ENCODE assay signal across 24 cellular contexts in the genomic region with DNA sequence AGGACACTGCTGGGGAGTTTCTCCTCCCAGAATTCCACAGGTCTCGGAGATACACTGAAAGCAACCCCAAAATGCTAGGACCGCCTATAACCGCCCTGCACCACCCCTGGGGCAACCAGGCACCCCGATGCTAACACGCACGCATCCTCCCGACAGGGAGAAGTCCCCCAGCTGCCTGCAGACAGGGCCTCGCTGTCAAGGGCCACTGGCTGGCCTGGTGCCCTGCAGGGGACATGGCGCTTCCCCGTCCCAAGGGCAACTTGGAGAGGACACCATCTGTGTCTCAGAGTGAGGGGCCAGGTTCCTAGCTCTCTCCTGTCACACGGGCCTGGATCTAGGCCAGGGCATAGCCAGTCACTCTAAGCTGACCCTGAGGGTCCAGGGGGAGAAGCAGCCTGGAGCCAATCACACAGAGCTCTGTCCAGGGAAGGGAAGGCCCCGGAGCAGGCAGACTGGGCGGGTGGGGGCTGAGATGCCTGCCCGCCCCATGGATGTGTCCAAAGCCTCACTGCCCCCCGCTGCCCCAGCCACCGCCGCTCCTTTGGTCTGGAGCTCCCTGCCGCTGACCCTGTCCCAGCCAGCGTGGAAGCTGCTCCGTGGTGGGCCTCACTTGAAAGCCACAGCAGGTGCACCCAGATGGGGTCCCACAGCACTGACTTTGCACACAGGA. TPM values are rescaled to one million over a fixed set of nuclear protein-coding genes. Genes with fewer than 3 reads are reported as not detected.
DNase-seq lines count a peak whose midpoint lies in the region; ATAC-seq and TF ChIP-seq lines count a peak whose summit lies in the region.
"Had no signal": no experiment of that assay in that cellular context is flagged by ENCODE, and none has a peak within 500 bp of the region (broad histone marks: within the 10 kb centered on the region; RNA-seq: fewer than 3 reads in every experiment).

No MANE protein-coding gene starts in this region.

- POLR2A ChIA-PET in RWPE1 (lab: Yijun Ruan, JAX; ENCODE audit: low non-redundant PET) (no interaction called here), T-cell (lab: Charles Lee) (no interaction called here)

- H3K9me3 ChIP-seq in left ventricle myocardium inferior (replicated peaks) (no peaks in the 10 kb centered on the region), right atrium auricular region (no peaks in the 10 kb centered on the region)
- H3K9me3 ChIP-seq: HAP-1 had no signal

- H3K27me3 Mint-ChIP-seq in T-cell: no peaks in the 10 kb centered on the region
- H3K27me3 Mint-ChIP-seq: CD4-positive, alpha-beta memory T cell had no signal

- no peaks in the 10 kb centered on the region for H3K27me3 ChIP-seq in left ventricle myocardium inferior (ENCODE audit: low read depth)
- H3K27me3 ChIP-seq in right atrium auricular region: no peaks in the 10 kb centered on the region

- CTCF ChIA-PET in RWPE1 (lab: Yijun Ruan, JAX) (interaction anchor here (0.7 to 1.6 kb wide), 4 partner anchors 51 to 91 kb away, joined by 3 to 8 read pairs (median 4); no protein-coding TSS in a partner anchor), T-cell (lab: Charles Lee) (no interaction called here)

- no peaks in the 10 kb centered on the region for H3K36me3 Mint-ChIP-seq in T-cell

- H3K4me1 Mint-ChIP-seq in T-cell: peaks cover 67 to 82% (median 71%) of the 10 kb centered on the region in 3 donors

- H3K4me3 Mint-ChIP-seq in T-cell: peak overlapping the region in 1 of 3 donors; percentile 12

- no peak for TF ChIP-seq CTCF in left ventricle myocardium inferior (IDR thresholded peaks at IDR 0.05; ENCODE audit: borderline replicate concordance)
- TF ChIP-seq CTCF in right atrium auricular region (IDR thresholded peaks at IDR 0.05): no peak
- no peak for TF ChIP-seq CTCF in RWPE1 (conservative IDR thresholded peaks at IDR 0.05; ENCODE audit: low read depth)
- no peak for TF ChIP-seq CTCF in epithelial cell of esophagus (IDR thresholded peaks at IDR 0.05; ENCODE audit: insufficient read depth, low read depth, low read length, missing control alignments)

- peak overlapping the region in 1 of 2 donors; percentile 36 for H3K27ac Mint-ChIP-seq in T-cell

- intact Hi-C loops in left ventricle myocardium inferior (cut with micrococcal nuclease): no loop called here

- H3K4me3 ChIP-seq in left ventricle myocardium inferior: no peak overlapping the region
- H3K4me3 ChIP-seq in right atrium auricular region: no peak overlapping the region
- peak overlapping the region; percentile 8 for H3K4me3 ChIP-seq in epithelial cell of esophagus (ENCODE audit: low read length)
- H3K4me3 ChIP-seq: GM23248, HAP-1 had no signal

- no peaks in the 10 kb centered on the region for H3K9me3 Mint-ChIP-seq in T-cell
- H3K9me3 Mint-ChIP-seq: CD4-positive, alpha-beta memory T cell had no signal

- H3K36me3 ChIP-seq in left ventricle myocardium inferior: peaks cover 12% of the 10 kb centered on the region
- H3K36me3 ChIP-seq in right atrium auricular region: peaks cover 6% of the 10 kb centered on the region
- H3K36me3 ChIP-seq: HAP-1 had no signal

- H3K4me1 ChIP-seq in left ventricle myocardium inferior (peaks cover 93% of the 10 kb centered on the region), right atrium auricular region (peaks cover 0 to 87% of the 10 kb centered on the region in 2 donors)
- H3K4me1 ChIP-seq: HAP-1 had no signal

- no peak for ATAC-seq in GM21423 (IDR thresholded peaks at IDR 0.05; ENCODE audit: unreplicated experiment)
- no peak for ATAC-seq in GM21367 (IDR thresholded peaks at IDR 0.05; ENCODE audit: unreplicated experiment)
- ATAC-seq in T-cell (replicated peaks in 1 of 4): no peak

- H3K27ac ChIP-seq in left ventricle myocardium inferior (replicated peaks) (peak overlapping the region; percentile 98), right atrium auricular region (no peak overlapping the region), RWPE1 (peak overlapping the region; percentile 100)
- H3K27ac ChIP-seq: GM23248 had no signal

- DNase-seq in left ventricle myocardium inferior: no peak
- DNase-seq in right atrium auricular region (ENCODE audit: low spot score): no peak
- DNase-seq in RWPE1 (ENCODE audit: low spot score): no peak
- DNase-seq in epithelial cell of esophagus (ENCODE audit: low read depth): no peak
- DNase-seq in T-cell: no peak
- DNase-seq: C1 segment of cervical spinal cord; CD4-positive, alpha-beta memory T cell; COR-L47; DMS 273 treated with DMSO at 0.1 percent for 48 hours; DMS79; GF-D8; GM23248; IMR-90; NCI-H1092; NCI-H1417 treated with DMSO at 0.1 percent for 48 hours; NCI-H1694 treated with DMSO at 0.1 percent for 48 hours; NCI-H2081; NCI-H2227 treated with DMSO at 0.1 percent for 48 hours; NCI-H526 treated with DMSO at 0.1 percent for 48 hours; RPMI8226; SHP77 treated with DMSO at 0.1 percent for 48 hours had no signal

RNA-seq across cellular contexts. Expression of gene NOTCH1, which starts 9.7 kb away (rescaled TPM):
- total RNA-seq in left ventricle myocardium inferior (17.6 TPM), right atrium auricular region (10 to 100 TPM; 14.2 to 39.7 TPM), T-cell (10 to 100 TPM; 50.1 to 96.1 (median 84.1) TPM)

RNA-seq across cellular contexts. Expression of gene SEC16A, which starts 53.3 kb away (rescaled TPM):
- total RNA-seq in left ventricle myocardium inferior (23.4 TPM), right atrium auricular region (10 to 100 TPM; 32.6 to 41.6 TPM), T-cell (10 to 100 TPM; 76.3 to 99.0 (median 92.4) TPM)

Comparison
In these comparisons a context has a peak if more than half of its experiments do, and no peak if none do; other contexts are left out.
1. H3K27ac ChIP-seq: peak in left ventricle myocardium inferior (single experiment) and RWPE1 (single experiment); none in right atrium auricular region (0 of 2).